ENCODE assay signal across 11 cellular contexts in genomic region chr9:31153250-31153840, GRCh38.
DNase-seq lines count a peak whose midpoint lies in the region; ATAC-seq, FAIRE-seq and TF ChIP-seq lines count a peak whose summit lies in the region.
"Had no signal": no experiment of that assay in that cellular context is flagged by ENCODE, and none has a peak within 500 bp of the region (broad histone marks: within the 10 kb centered on the region; RNA-seq: fewer than 3 reads in every experiment).

No MANE protein-coding gene starts in this region.

- H3K36me3 ChIP-seq in bronchial epithelial cell (ENCODE audit: control insufficient read depth, insufficient read depth, low read length), result no peaks in the 10 kb centered on the region
- H3K36me3 ChIP-seq in effector memory CD4-positive, alpha-beta T cell (ENCODE audit: control insufficient read depth, insufficient read depth, low read length), result no peaks in the 10 kb centered on the region
- H3K36me3 ChIP-seq: spleen had no signal

- H3K27me3 ChIP-seq in bronchial epithelial cell (ENCODE audit: control insufficient read depth, insufficient read depth, low read length), result no peaks in the 10 kb centered on the region
- H3K27me3 ChIP-seq in effector memory CD4-positive, alpha-beta T cell (replicated peaks; ENCODE audit: control insufficient read depth, insufficient read depth, low read length, poor library complexity, severe bottlenecking), result no peaks in the 10 kb centered on the region
- H3K27me3 ChIP-seq: spleen had no signal

- no peaks in the 10 kb centered on the region for H3K4me1 ChIP-seq in effector memory CD4-positive, alpha-beta T cell (ENCODE audit: control insufficient read depth, insufficient read depth, low read length, poor library complexity, severe bottlenecking)
- H3K4me1 ChIP-seq: spleen had no signal

- TF ChIP-seq CTCF in bronchial epithelial cell (IDR thresholded peaks at IDR 0.05; ENCODE audit: insufficient read depth, low read length, severe bottlenecking), result no peak

- no peak overlapping the region for H3K4me3 ChIP-seq in bronchial epithelial cell (ENCODE audit: low read depth, low read length)
- no peak overlapping the region for H3K4me3 ChIP-seq in effector memory CD4-positive, alpha-beta T cell (ENCODE audit: insufficient read depth, low read depth, low read length, poor library complexity, severe bottlenecking)
- H3K4me3 ChIP-seq: spleen had no signal

- ATAC-seq in GM18498 (IDR thresholded peaks at IDR 0.05; ENCODE audit: unreplicated experiment) (peak; percentile 97), GM21423 (IDR thresholded peaks at IDR 0.05; ENCODE audit: unreplicated experiment) (peak; percentile 98), HG03442 (IDR thresholded peaks at IDR 0.05; ENCODE audit: unreplicated experiment) (peak; percentile 97)
- ATAC-seq: natural killer cell treated with Interleukin-12 subunit alpha and Interleukin-12 subunit beta and Interleukin-15 and Interleukin-18, amount 100 ng/mL, for 72 hours had no signal

- no peak overlapping the region for H3K27ac ChIP-seq in effector memory CD4-positive, alpha-beta T cell (ENCODE audit: insufficient read depth, low read length, poor library complexity, severe bottlenecking)
- H3K27ac ChIP-seq: spleen had no signal

- DNase-seq in bronchial epithelial cell (ENCODE audit: low read depth), result peak; percentile 32
- DNase-seq in stimulated activated CD8-positive, alpha-beta memory T cell treated with anti-CD3 and anti-CD28 coated beads, Interleukin-4, amount 100 ng/mL, for 48 hours, result no peak
- DNase-seq in activated naive CD4-positive, alpha-beta T cell (lab: John Stamatoyannopoulos, UW), result no peak
- no peak for DNase-seq in effector memory CD4-positive, alpha-beta T cell
- DNase-seq in effector CD4-positive, alpha-beta T cell, result no peak
- DNase-seq: spleen had no signal

- H3K9me3 ChIP-seq in effector memory CD4-positive, alpha-beta T cell (ENCODE audit: control insufficient read depth, low read length), result no peaks in the 10 kb centered on the region
- H3K9me3 ChIP-seq: spleen had no signal

- no peak for FAIRE-seq in bronchial epithelial cell (lab: Jason Lieb, UNC)
- FAIRE-seq: islet of Langerhans had no signal
